ENCODE assay signal across 8 cellular contexts in the genomic region with DNA sequence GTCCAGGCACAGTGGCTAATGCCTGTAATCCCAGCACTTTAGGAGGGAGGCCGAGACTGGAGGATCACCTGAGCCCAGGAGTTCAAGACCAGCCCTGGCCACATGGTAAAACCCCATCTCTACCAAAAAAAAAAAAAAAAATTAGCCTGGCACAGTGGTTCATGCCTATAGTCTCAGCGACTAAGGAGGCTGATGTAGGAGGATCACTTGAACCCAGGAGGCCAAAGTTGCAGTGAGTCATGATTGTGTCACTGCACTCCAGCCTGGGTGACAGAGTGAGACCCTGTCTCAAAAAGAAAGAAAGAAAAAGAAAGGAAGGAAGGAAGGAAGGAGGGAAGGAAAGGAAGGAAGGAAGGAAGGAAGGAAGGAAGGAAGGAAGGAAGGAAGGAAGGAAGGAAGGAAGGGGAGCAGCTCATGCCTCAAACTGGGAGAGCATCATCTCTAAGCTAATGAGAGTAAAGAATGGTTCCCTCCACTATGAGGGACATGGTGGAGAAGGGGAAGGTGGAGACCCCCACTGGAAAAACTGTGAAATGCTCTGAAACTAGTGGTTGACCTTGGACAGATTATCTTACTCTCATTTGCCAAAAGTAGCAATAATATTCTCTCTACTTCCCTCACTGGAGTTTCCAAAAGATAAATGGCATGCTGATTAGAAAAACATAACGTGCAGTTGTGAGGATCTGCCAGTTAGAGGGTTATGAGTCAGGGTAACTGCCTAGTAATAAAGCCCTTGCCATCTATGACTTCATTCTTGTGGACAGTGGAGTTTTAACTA. TPM values are rescaled to one million over a fixed set of nuclear protein-coding genes. Genes with fewer than 3 reads are reported as not detected.
DNase-seq lines count a peak whose midpoint lies in the region; ATAC-seq and TF ChIP-seq lines count a peak whose summit lies in the region.

No MANE protein-coding gene starts in this region.

- H2AFZ ChIP-seq in OCI-LY7 (ENCODE audit: low read length), result no peak overlapping the region

- H3K27ac ChIP-seq in CD4-positive, alpha-beta T cell (ENCODE audit: low read depth, low read length), result peak overlapping the region; percentile 66
- H3K27ac ChIP-seq in OCI-LY7 (ENCODE audit: low read depth, low read length, poor library complexity, severe bottlenecking) (no peak overlapping the region), aorta (ENCODE audit: low read depth in 1 of 2, low read length in 2 of 2) (no peak overlapping the region)

- H3K9me3 Mint-ChIP-seq in CD4-positive, alpha-beta T cell, result peaks cover 2% of the 10 kb centered on the region

- H3K9me2 ChIP-seq in OCI-LY7 (ENCODE audit: insufficient read depth, low read length), result no peaks in the 10 kb centered on the region

- H3K4me3 Mint-ChIP-seq in CD4-positive, alpha-beta T cell, result peak overlapping the region; percentile 57

- 0 out of 2 replicates have a peak, but pooled peaks cover 3% of the 10 kb centered on the region for H4K20me1 ChIP-seq in OCI-LY7 (ENCODE audit: insufficient read depth, low read length)

- peaks cover 5% of the 10 kb centered on the region for H3K27me3 Mint-ChIP-seq in CD4-positive, alpha-beta T cell

- no TSS peak for BruUV-seq in OCI-LY7 (replicated peaks; lab: Mats Ljungman, UMichigan)

- no peaks in the 10 kb centered on the region for H3K9me3 ChIP-seq in CD4-positive, alpha-beta T cell (ENCODE audit: control insufficient read depth, low read length)
- H3K9me3 ChIP-seq in OCI-LY7 (ENCODE audit: low read length) (no peaks in the 10 kb centered on the region), aorta (ENCODE audit: control insufficient read depth, low read length) (no peaks in the 10 kb centered on the region)

- WGBS in aorta, 2 donors, result 39 to 40% methylated on average over 3 of the region's 3 CpGs

- H3K4me3 ChIP-seq in OCI-LY7 (ENCODE audit: low read depth, low read length, poor library complexity, severe bottlenecking) (no peak overlapping the region), epithelial cell of proximal tubule (ENCODE audit: low read depth, low read length) (no peak overlapping the region), aorta (ENCODE audit: low read length in 2 of 2) (no peak overlapping the region)

- intact Hi-C loops in CD4-positive, alpha-beta T cell (cut with DNase I, micrococcal nuclease), result loop anchor here (2.0 to 10.0 kb wide), 5 partner anchors 17 to 399 kb away; partner anchors contain the start of genes GIMAP1 (in 1 of the 2), GIMAP5 (in 1 of the 2) and GIMAP7 (in 1 of the 2)
- intact Hi-C loops in OCI-LY7 (cut with micrococcal nuclease; ENCODE audit: unreplicated experiment) (no loop called here), aorta (cut with DNase I) (no loop called here), posterior vena cava (cut with DNase I) (no loop called here)

- H3K27ac Mint-ChIP-seq in CD4-positive, alpha-beta T cell, result peak overlapping the region; percentile 99

- H3K4me1 ChIP-seq in OCI-LY7 (ENCODE audit: insufficient read depth, low read length, poor library complexity, severe bottlenecking), result no peaks in the 10 kb centered on the region
- no peaks in the 10 kb centered on the region for H3K4me1 ChIP-seq in aorta (ENCODE audit: control insufficient read depth in 1 of 2, insufficient read depth in 2 of 2, low read length in 2 of 2)

- peak; percentile 10 for ATAC-seq in CD4-positive, alpha-beta T cell (ENCODE audit: poor library complexity)
- ATAC-seq in aorta (ENCODE audit: low FRiP score) (peak; percentile 42), GM19328 (IDR thresholded peaks at IDR 0.05; ENCODE audit: unreplicated experiment) (no peak)

- no peaks in the 10 kb centered on the region for H3K79me2 ChIP-seq in OCI-LY7 (ENCODE audit: insufficient read depth, low read depth, low read length)

- TF ChIP-seq CTCF in CD4-positive, alpha-beta T cell (IDR thresholded peaks at IDR 0.05), result peak; percentile 38
- TF ChIP-seq CTCF in GM20000 (IDR thresholded peaks at IDR 0.05; ENCODE audit: extremely low read depth, missing control alignments) (no peak), OCI-LY7 (conservative IDR thresholded peaks at IDR 0.05; ENCODE audit: low read length) (peak; percentile 74), epithelial cell of proximal tubule (conservative IDR thresholded peaks at IDR 0.05; ENCODE audit: low read depth, low read length) (peak; percentile 42)

- DNase-seq in CD4-positive, alpha-beta T cell, result no peak
- DNase-seq in GM20000 (ENCODE audit: low spot score) (peak; percentile 54), OCI-LY7 (ENCODE audit: low spot score) (peak; percentile 21), epithelial cell of proximal tubule (ENCODE audit: low read depth) (no peak), aorta (no peak), posterior vena cava (ENCODE audit: low spot score) (no peak), cerebellum (ENCODE audit: low spot score) (no peak)

- POLR2A ChIA-PET in CD4-positive, alpha-beta T cell (lab: Charles Lee), result interaction anchor here (0.7 to 5.2 kb wide), 5 partner anchors 10 to 186 kb away, joined by 3 to 120 read pairs (median 65); partner anchors contain the start of genes GIMAP1, GIMAP4 and GIMAP6
- POLR2A ChIA-PET in OCI-LY7 (lab: Charles Lee), result interaction anchor here (0.7 kb wide), 1 partner anchor 26 kb away, joined by 3 read pairs; no protein-coding TSS in a partner anchor

- H3K27me3 ChIP-seq in CD4-positive, alpha-beta T cell (ENCODE audit: control insufficient read depth, insufficient read depth, low read length), result no peaks in the 10 kb centered on the region
- H3K27me3 ChIP-seq in aorta (ENCODE audit: control insufficient read depth in 1 of 2, insufficient read depth in 2 of 2, low read length in 1 of 2), result no peaks in the 10 kb centered on the region

- H3K4me1 Mint-ChIP-seq in CD4-positive, alpha-beta T cell (ENCODE audit: low read depth), result peaks cover 80% of the 10 kb centered on the region

- no peak overlapping the region for H3K4me2 ChIP-seq in OCI-LY7 (ENCODE audit: low read length)

- no peaks in the 10 kb centered on the region for H3K36me3 ChIP-seq in OCI-LY7 (ENCODE audit: insufficient read depth, low read length)
- H3K36me3 ChIP-seq in aorta (ENCODE audit: control insufficient read depth in 1 of 2, insufficient read depth in 2 of 2, low read length in 1 of 2), result no peaks in the 10 kb centered on the region

- CTCF ChIA-PET in CD4-positive, alpha-beta T cell (lab: Charles Lee), result interaction anchor here (1.0 kb wide), 1 partner anchor 31 kb away, joined by 3 read pairs; no protein-coding TSS in a partner anchor
- CTCF ChIA-PET in OCI-LY7 (lab: Charles Lee; ENCODE audit: unreplicated experiment), result no interaction called here

- peaks cover 7% of the 10 kb centered on the region for H3K36me3 Mint-ChIP-seq in CD4-positive, alpha-beta T cell (ENCODE audit: low read depth)

RNA-seq across cellular contexts. Expression of gene GIMAP5, which starts 16.8 kb away (rescaled TPM):
- total RNA-seq in CD4-positive, alpha-beta T cell, result 10 to 100 TPM; 31.3 to 35.2 TPM
- total RNA-seq in OCI-LY7 (2014; rRNA removed; shearing (Covaris generic)), result not detected in 2 replicates
- total RNA-seq in OCI-LY7 (2022), result not detected in 2 replicates
- not detected in 2 replicates for total RNA-seq in epithelial cell of proximal tubule
- total RNA-seq in aorta, result 10 to 100 TPM; 18.8 to 29.4 TPM
- polyA plus RNA-seq in aorta, result 10 to 100 TPM in 1 of 2 donors, 1 to 10 TPM in 1; 3.1 to 14.5 TPM
- 10 to 100 TPM; 13.8 to 17.4 TPM for total RNA-seq in posterior vena cava
- total RNA-seq in cerebellum, result 3.8 TPM

RNA-seq across cellular contexts. Expression of gene GIMAP1, which starts 37.6 kb away (rescaled TPM):
- 1 to 10 TPM; 8.0 to 8.1 TPM for total RNA-seq in CD4-positive, alpha-beta T cell
- total RNA-seq in OCI-LY7 (2014; rRNA removed; shearing (Covaris generic)), result not detected in 2 replicates
- total RNA-seq in OCI-LY7 (2022) (not detected in 2 replicates), epithelial cell of proximal tubule (not detected in 2 replicates), aorta (10 to 100 TPM in 1 of 2 donors, 1 to 10 TPM in 1; 5.4 to 11.6 TPM), posterior vena cava (1 to 10 TPM; 3.3 to 5.4 TPM), cerebellum (0.82 TPM)
- polyA plus RNA-seq in aorta, result 1 to 10 TPM in 1 of 2 donors, under 1 TPM in 1; 0.95 to 4.3 TPM

RNA-seq across cellular contexts. Expression of gene TMEM176B, which starts 46.1 kb away (rescaled TPM):
- total RNA-seq in CD4-positive, alpha-beta T cell, result not detected
- 0.09 TPM in 1 of 2 replicates, not detected in the other for total RNA-seq in OCI-LY7 (2014; rRNA removed; shearing (Covaris generic))
- total RNA-seq in OCI-LY7 (2022) (0.37 TPM in 1 of 2 replicates, not detected in the other), epithelial cell of proximal tubule (1.7 TPM in 1 of 2 replicates, not detected in the other), aorta (10 to 100 TPM; 34.3 to 85.5 TPM), posterior vena cava (100 to 1,000 TPM in 1 of 2 donors, 10 to 100 TPM in 1; 65.3 to 110 TPM), cerebellum (4.3 TPM)
- 10 to 100 TPM in 1 of 2 donors, 1 to 10 TPM in 1; 6.5 to 26.8 TPM for polyA plus RNA-seq in aorta

RNA-seq across cellular contexts. Expression of gene TMEM176A, which starts 46.6 kb away (rescaled TPM):
- not detected for total RNA-seq in CD4-positive, alpha-beta T cell
- not detected in 2 replicates for total RNA-seq in OCI-LY7 (2014; rRNA removed; shearing (Covaris generic))
- total RNA-seq in OCI-LY7 (2022), result not detected in 2 replicates
- total RNA-seq in epithelial cell of proximal tubule, result 12.4 TPM in 1 of 2 replicates, not detected in the other
- 10 to 100 TPM; 30.7 to 77.7 TPM for total RNA-seq in aorta
- 10 to 100 TPM in 1 of 2 donors, 1 to 10 TPM in 1; 3.7 to 43.3 TPM for polyA plus RNA-seq in aorta
- 10 to 100 TPM; 47.2 to 70.7 TPM for total RNA-seq in posterior vena cava
- total RNA-seq in cerebellum, result 1.5 TPM

Comparison
In these comparisons a context has a peak if more than half of its experiments do, and no peak if none do; other contexts are left out.
1. DNase-seq: peak in GM20000 (single experiment) and OCI-LY7 (single experiment); none in CD4-positive, alpha-beta T cell (0 of 10), epithelial cell of proximal tubule (single experiment), aorta (0 of 2), posterior vena cava (single experiment) and cerebellum (single experiment).
2. intact Hi-C loops: an anchor here in CD4-positive, alpha-beta T cell (2.0 to 10.0 kb wide); none called in OCI-LY7, aorta and posterior vena cava.